In the genomic region with DNA sequence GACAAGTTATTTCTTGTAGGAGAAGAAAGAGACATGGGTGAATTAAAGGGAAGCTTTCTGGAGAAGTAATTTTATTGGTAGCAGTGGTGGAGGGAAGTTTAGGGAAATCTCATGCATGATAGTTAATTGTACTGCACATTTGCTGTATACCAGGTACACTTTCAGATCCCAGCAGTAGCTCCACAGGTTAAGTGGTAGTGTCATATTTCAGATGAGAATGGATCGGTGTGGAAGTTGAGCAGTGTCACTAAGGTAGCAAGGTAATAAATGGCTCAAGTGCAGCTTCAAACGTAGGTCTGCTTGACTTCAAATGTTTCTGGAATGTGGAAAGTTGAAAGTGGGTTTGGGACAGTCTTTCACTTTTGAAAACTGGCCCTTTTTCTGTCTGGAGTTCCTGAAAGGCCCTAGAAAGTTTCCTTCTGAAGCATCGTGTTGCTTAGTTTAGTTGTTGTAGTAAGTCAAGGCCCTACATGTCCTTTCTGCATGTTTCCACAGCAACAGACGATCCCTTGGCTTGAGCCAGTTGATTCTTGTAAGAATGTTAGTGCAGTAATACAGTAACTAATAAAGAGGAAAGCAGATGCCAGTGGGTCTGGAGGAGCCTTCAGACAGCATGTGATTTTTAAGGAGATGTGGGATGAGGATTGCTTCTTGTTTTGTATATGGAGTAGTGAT, we compare ENCODE assay signal across 1 cellular context.
TF ChIP-seq lines count a peak whose summit lies in the region.

No MANE protein-coding gene starts in this region.

TF ChIP-seq in A549, 52 proteins besides CTCF, POLR2A, EP300 and RAD21:
- TF ChIP-seq JUN (IDR thresholded peaks at IDR 0.05) (no peak), CEBPB (IDR thresholded peaks at IDR 0.05) (no peak), FOSB (CRISPR knock-in tag; IDR thresholded peaks at IDR 0.05) (no peak), JUNB (IDR thresholded peaks at IDR 0.05) (no peak), PHF8 (IDR thresholded peaks at IDR 0.05; ENCODE audit: borderline replicate concordance, low read depth) (no peak), CBX2 (IDR thresholded peaks at IDR 0.05; ENCODE audit: borderline replicate concordance, low read depth) (no peak), POLR2AphosphoS2 (conservative IDR thresholded peaks at IDR 0.05; ENCODE audit: low read length) (no peak), TP53 (CRISPR knock-in tag; IDR thresholded peaks at IDR 0.05) (no peak), EHMT2 (IDR thresholded peaks at IDR 0.05; ENCODE audit: low read depth) (no peak), RNF2 (IDR thresholded peaks at IDR 0.05; ENCODE audit: borderline replicate concordance, low read depth) (no peak), EHF (CRISPR knock-in tag; IDR thresholded peaks at IDR 0.05) (no peak), KDM5A (IDR thresholded peaks at IDR 0.05) (no peak), RCOR1 (IDR thresholded peaks at IDR 0.05; ENCODE audit: low read depth, low read length) (no peak), ZSCAN20 (CRISPR knock-in tag; IDR thresholded peaks at IDR 0.05) (no peak), SMC3 (IDR thresholded peaks at IDR 0.05) (no peak), MAZ (IDR thresholded peaks at IDR 0.05; ENCODE audit: borderline replicate concordance, low read depth, low read length) (no peak)
- TF ChIP-seq, protein P1, sequence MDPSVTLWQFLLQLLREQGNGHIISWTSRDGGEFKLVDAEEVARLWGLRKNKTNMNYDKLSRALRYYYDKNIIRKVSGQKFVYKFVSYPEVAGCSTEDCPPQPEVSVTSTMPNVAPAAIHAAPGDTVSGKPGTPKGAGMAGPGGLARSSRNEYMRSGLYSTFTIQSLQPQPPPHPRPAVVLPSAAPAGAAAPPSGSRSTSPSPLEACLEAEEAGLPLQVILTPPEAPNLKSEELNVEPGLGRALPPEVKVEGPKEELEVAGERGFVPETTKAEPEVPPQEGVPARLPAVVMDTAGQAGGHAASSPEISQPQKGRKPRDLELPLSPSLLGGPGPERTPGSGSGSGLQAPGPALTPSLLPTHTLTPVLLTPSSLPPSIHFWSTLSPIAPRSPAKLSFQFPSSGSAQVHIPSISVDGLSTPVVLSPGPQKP (IDR thresholded peaks at IDR 0.05; ENCODE audit: low read depth, low read length), result no peak
- TF ChIP-seq, protein P2, sequence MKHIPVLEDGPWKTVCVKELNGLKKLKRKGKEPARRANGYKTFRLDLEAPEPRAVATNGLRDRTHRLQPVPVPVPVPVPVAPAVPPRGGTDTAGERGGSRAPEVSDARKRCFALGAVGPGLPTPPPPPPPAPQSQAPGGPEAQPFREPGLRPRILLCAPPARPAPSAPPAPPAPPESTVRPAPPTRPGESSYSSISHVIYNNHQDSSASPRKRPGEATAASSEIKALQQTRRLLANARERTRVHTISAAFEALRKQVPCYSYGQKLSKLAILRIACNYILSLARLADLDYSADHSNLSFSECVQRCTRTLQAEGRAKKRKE (CRISPR knock-in tag; IDR thresholded peaks at IDR 0.05; ENCODE audit: low read depth), result no peak
- TF ChIP-seq, protein P3, sequence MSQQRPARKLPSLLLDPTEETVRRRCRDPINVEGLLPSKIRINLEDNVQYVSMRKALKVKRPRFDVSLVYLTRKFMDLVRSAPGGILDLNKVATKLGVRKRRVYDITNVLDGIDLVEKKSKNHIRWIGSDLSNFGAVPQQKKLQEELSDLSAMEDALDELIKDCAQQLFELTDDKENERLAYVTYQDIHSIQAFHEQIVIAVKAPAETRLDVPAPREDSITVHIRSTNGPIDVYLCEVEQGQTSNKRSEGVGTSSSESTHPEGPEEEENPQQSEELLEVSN (IDR thresholded peaks at IDR 0.05; ENCODE audit: borderline replicate concordance, low read depth), result no peak
